ENCODE assay signal across 8 cellular contexts in the genomic region with DNA sequence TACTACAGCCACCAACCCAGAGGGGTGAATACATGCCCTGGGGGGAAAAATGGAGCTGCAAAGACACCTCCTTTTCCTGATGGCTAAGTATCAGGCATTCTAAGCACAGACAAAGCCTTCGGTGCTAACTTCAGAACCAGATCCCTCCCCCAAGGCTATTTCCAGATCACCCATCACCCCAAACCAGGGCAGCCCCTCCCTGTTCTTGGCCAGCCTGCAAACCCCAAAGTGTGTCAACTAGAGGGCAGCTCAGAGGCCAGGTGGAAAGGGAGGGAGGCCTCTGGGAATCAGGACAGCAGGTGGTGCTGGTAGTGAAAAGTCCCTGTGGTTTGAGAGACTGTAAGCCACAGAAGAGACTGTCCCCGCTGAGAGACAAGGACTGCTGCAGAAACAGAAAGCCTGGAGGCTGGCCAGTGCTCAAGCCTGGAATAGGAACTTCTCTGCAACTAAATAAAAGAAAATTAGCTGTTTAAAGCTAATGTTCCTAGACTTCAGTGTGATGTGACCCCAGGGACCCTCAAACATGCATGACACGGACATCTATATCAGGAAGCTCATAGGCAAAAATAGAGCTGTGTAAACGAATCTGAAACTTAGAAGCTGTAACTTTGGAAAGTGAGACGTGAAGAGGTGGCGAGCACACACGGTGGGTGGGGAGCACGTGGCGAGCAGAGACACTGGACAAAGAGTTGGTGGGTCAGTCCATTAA. TPM values are rescaled to one million over a fixed set of nuclear protein-coding genes. Genes with fewer than 3 reads are reported as not detected.
DNase-seq lines count a peak whose midpoint lies in the region; ATAC-seq lines count a peak whose summit lies in the region.

No MANE protein-coding gene starts in this region.

- no peak overlapping the region for H3K27ac Mint-ChIP-seq in effector memory CD8-positive, alpha-beta T cell
- H3K27ac Mint-ChIP-seq in natural killer cell treated with Interleukin-12 subunit alpha and Interleukin-12 subunit beta and Interleukin-15 and Interleukin-18, amount 100 ng/mL, for 72 hours = no peak overlapping the region

- no peaks in the 10 kb centered on the region for H3K27me3 Mint-ChIP-seq in effector memory CD8-positive, alpha-beta T cell
- no peaks in the 10 kb centered on the region for H3K27me3 Mint-ChIP-seq in natural killer cell treated with Interleukin-12 subunit alpha and Interleukin-12 subunit beta and Interleukin-15 and Interleukin-18, amount 100 ng/mL, for 72 hours

- peak; percentile 26 for DNase-seq in COR-L47 (lab: John Stamatoyannopoulos, UW)
- DNase-seq in NCI-H345 (lab: John Stamatoyannopoulos, UW) = peak; percentile 20
- no peak for DNase-seq in effector memory CD8-positive, alpha-beta T cell
- DNase-seq in natural killer cell treated with Interleukin-12 subunit alpha and Interleukin-12 subunit beta and Interleukin-15 and Interleukin-18, amount 100 ng/mL, for 72 hours (ENCODE audit: low spot score) = no peak
- DNase-seq in epidermal melanocyte (ENCODE audit: insufficient read length, low spot score) = no peak
- no peak for DNase-seq in SKM-1 treated with dmso at 0.1 percent for 144 hours (lab: John Stamatoyannopoulos, UW; ENCODE audit: unreplicated experiment)

- no peak overlapping the region for H3K4me3 Mint-ChIP-seq in effector memory CD8-positive, alpha-beta T cell
- H3K4me3 Mint-ChIP-seq in natural killer cell treated with Interleukin-12 subunit alpha and Interleukin-12 subunit beta and Interleukin-15 and Interleukin-18, amount 100 ng/mL, for 72 hours = peak overlapping the region; percentile 12

- peaks cover 9% of the 10 kb centered on the region for H3K36me3 Mint-ChIP-seq in effector memory CD8-positive, alpha-beta T cell (ENCODE audit: insufficient read depth)
- H3K36me3 Mint-ChIP-seq in natural killer cell treated with Interleukin-12 subunit alpha and Interleukin-12 subunit beta and Interleukin-15 and Interleukin-18, amount 100 ng/mL, for 72 hours = no peaks in the 10 kb centered on the region

- peaks cover 0 to 5% of the 10 kb centered on the region in 2 donors for H3K4me1 Mint-ChIP-seq in effector memory CD8-positive, alpha-beta T cell (ENCODE audit: low read depth in 2 of 2)
- peaks cover 10 to 12% of the 10 kb centered on the region in 2 donors for H3K4me1 Mint-ChIP-seq in natural killer cell treated with Interleukin-12 subunit alpha and Interleukin-12 subunit beta and Interleukin-15 and Interleukin-18, amount 100 ng/mL, for 72 hours (ENCODE audit: low read depth in 2 of 2)

- ATAC-seq in GM18907 (IDR thresholded peaks at IDR 0.05; ENCODE audit: unreplicated experiment) (peak; percentile 70), HG03039 (IDR thresholded peaks at IDR 0.05; ENCODE audit: unreplicated experiment) (peak; percentile 81)
- ATAC-seq in effector memory CD8-positive, alpha-beta T cell (replicated peaks) = peak; percentile 26
- ATAC-seq in natural killer cell treated with Interleukin-12 subunit alpha and Interleukin-12 subunit beta and Interleukin-15 and Interleukin-18, amount 100 ng/mL, for 72 hours = no peak

- H3K9me3 Mint-ChIP-seq in effector memory CD8-positive, alpha-beta T cell = no peaks in the 10 kb centered on the region
- H3K9me3 Mint-ChIP-seq in natural killer cell treated with Interleukin-12 subunit alpha and Interleukin-12 subunit beta and Interleukin-15 and Interleukin-18, amount 100 ng/mL, for 72 hours = no peaks in the 10 kb centered on the region

RNA-seq across cellular contexts. Expression of gene TUBG1, which starts 9.1 kb away (rescaled TPM):
- 10 to 100 TPM; 59.1 to 99.4 TPM for total RNA-seq in natural killer cell treated with Interleukin-12 subunit alpha and Interleukin-12 subunit beta and Interleukin-15 and Interleukin-18, amount 100 ng/mL, for 72 hours

RNA-seq across cellular contexts. Expression of gene RETREG3, which starts 9.4 kb away (rescaled TPM):
- total RNA-seq in natural killer cell treated with Interleukin-12 subunit alpha and Interleukin-12 subunit beta and Interleukin-15 and Interleukin-18, amount 100 ng/mL, for 72 hours = 10 to 100 TPM; 52.9 to 67.3 TPM

RNA-seq across cellular contexts. Expression of gene TUBG2, which starts 40.5 kb away (rescaled TPM):
- 1 to 10 TPM; 3.9 to 8.0 TPM for total RNA-seq in natural killer cell treated with Interleukin-12 subunit alpha and Interleukin-12 subunit beta and Interleukin-15 and Interleukin-18, amount 100 ng/mL, for 72 hours

RNA-seq across cellular contexts. Expression of gene PSMC3IP, which starts 41.1 kb away (rescaled TPM):
- total RNA-seq in natural killer cell treated with Interleukin-12 subunit alpha and Interleukin-12 subunit beta and Interleukin-15 and Interleukin-18, amount 100 ng/mL, for 72 hours = 10 to 100 TPM; 20.7 to 41.3 TPM

RNA-seq across cellular contexts. Expression of gene MLX, which starts 51.7 kb away (rescaled TPM):
- total RNA-seq in natural killer cell treated with Interleukin-12 subunit alpha and Interleukin-12 subunit beta and Interleukin-15 and Interleukin-18, amount 100 ng/mL, for 72 hours = 10 to 100 TPM; 66.8 to 68.4 TPM

Comparison
In these comparisons a context has a peak if more than half of its experiments do, and no peak if none do; other contexts are left out.
1. DNase-seq: peak in COR-L47 (single experiment) and NCI-H345 (single experiment); none in effector memory CD8-positive, alpha-beta T cell (0 of 3), natural killer cell treated with Interleukin-12 subunit alpha and Interleukin-12 subunit beta and Interleukin-15 and Interleukin-18, amount 100 ng/mL, for 72 hours (single experiment), epidermal melanocyte (single experiment) and SKM-1 treated with dmso at 0.1 percent for 144 hours (single experiment).
2. ATAC-seq: peak in GM18907 (single experiment), HG03039 (single experiment) and effector memory CD8-positive, alpha-beta T cell (single experiment); none in natural killer cell treated with Interleukin-12 subunit alpha and Interleukin-12 subunit beta and Interleukin-15 and Interleukin-18, amount 100 ng/mL, for 72 hours (0 of 2).